In genomic region chr3:126083511-126083912, GRCh38 we compare ENCODE assay signal across 1 cellular context.
TF ChIP-seq lines count a peak whose summit lies in the region.

No MANE protein-coding gene starts in this region.

TF ChIP-seq in HepG2, 621 proteins besides CTCF, POLR2A, EP300 and RAD21 (continued from another document and continues in another):
- TF ChIP-seq, protein P1, sequence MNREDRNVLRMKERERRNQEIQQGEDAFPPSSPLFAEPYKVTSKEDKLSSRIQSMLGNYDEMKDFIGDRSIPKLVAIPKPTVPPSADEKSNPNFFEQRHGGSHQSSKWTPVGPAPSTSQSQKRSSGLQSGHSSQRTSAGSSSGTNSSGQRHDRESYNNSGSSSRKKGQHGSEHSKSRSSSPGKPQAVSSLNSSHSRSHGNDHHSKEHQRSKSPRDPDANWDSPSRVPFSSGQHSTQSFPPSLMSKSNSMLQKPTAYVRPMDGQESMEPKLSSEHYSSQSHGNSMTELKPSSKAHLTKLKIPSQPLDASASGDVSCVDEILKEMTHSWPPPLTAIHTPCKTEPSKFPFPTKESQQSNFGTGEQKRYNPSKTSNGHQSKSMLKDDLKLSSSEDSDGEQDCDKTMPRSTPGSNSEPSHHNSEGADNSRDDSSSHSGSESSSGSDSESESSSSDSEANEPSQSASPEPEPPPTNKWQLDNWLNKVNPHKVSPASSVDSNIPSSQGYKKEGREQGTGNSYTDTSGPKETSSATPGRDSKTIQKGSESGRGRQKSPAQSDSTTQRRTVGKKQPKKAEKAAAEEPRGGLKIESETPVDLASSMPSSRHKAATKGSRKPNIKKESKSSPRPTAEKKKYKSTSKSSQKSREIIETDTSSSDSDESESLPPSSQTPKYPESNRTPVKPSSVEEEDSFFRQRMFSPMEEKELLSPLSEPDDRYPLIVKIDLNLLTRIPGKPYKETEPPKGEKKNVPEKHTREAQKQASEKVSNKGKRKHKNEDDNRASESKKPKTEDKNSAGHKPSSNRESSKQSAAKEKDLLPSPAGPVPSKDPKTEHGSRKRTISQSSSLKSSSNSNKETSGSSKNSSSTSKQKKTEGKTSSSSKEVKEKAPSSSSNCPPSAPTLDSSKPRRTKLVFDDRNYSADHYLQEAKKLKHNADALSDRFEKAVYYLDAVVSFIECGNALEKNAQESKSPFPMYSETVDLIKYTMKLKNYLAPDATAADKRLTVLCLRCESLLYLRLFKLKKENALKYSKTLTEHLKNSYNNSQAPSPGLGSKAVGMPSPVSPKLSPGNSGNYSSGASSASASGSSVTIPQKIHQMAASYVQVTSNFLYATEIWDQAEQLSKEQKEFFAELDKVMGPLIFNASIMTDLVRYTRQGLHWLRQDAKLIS (CRISPR knock-in tag; IDR thresholded peaks at IDR 0.05): no peak
- TF ChIP-seq ZFP36L1 (CRISPR knock-in tag; IDR thresholded peaks at IDR 0.05): no peak
- no peak for TF ChIP-seq ZNF260 (CRISPR knock-in tag; IDR thresholded peaks at IDR 0.05; ENCODE audit: borderline replicate concordance, low read depth)
- TF ChIP-seq NR2F2 (IDR thresholded peaks at IDR 0.05; ENCODE audit: borderline replicate concordance, low read depth): no peak
- TF ChIP-seq HNF4G (IDR thresholded peaks at IDR 0.05; ENCODE audit: borderline replicate concordance, low read depth, low read length): no peak
- TF ChIP-seq HNF4G (CRISPR knock-in tag; IDR thresholded peaks at IDR 0.05; ENCODE audit: borderline replicate concordance, low read depth): no peak
- TF ChIP-seq ARHGAP35 (CRISPR knock-in tag; IDR thresholded peaks at IDR 0.05; ENCODE audit: borderline replicate concordance): no peak
- TF ChIP-seq ZXDC (CRISPR knock-in tag; IDR thresholded peaks at IDR 0.05): no peak
- no peak; the same call in 1 of the 2 replicates for TF ChIP-seq KMT2A (CRISPR knock-in tag; IDR thresholded peaks at IDR 0.05)
- TF ChIP-seq, protein P2, sequence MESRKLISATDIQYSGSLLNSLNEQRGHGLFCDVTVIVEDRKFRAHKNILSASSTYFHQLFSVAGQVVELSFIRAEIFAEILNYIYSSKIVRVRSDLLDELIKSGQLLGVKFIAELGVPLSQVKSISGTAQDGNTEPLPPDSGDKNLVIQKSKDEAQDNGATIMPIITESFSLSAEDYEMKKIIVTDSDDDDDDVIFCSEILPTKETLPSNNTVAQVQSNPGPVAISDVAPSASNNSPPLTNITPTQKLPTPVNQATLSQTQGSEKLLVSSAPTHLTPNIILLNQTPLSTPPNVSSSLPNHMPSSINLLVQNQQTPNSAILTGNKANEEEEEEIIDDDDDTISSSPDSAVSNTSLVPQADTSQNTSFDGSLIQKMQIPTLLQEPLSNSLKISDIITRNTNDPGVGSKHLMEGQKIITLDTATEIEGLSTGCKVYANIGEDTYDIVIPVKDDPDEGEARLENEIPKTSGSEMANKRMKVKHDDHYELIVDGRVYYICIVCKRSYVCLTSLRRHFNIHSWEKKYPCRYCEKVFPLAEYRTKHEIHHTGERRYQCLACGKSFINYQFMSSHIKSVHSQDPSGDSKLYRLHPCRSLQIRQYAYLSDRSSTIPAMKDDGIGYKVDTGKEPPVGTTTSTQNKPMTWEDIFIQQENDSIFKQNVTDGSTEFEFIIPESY (CRISPR knock-in tag; IDR thresholded peaks at IDR 0.05): no peak
- no peak for TF ChIP-seq HNF1A (IDR thresholded peaks at IDR 0.05; ENCODE audit: low read depth)
- TF ChIP-seq HNF1A (CRISPR knock-in tag; IDR thresholded peaks at IDR 0.05; ENCODE audit: borderline replicate concordance): no peak
- TF ChIP-seq DNMT3B (CRISPR knock-in tag; conservative IDR thresholded peaks at IDR 0.05): no peak
- no peak for TF ChIP-seq ASH2L (IDR thresholded peaks at IDR 0.05; ENCODE audit: insufficient read length, low read depth, low read length)
- no peak for TF ChIP-seq SOX13 (IDR thresholded peaks at IDR 0.05)
- TF ChIP-seq SOX13 (CRISPR knock-in tag; conservative IDR thresholded peaks at IDR 0.05 in 1 of 2, IDR thresholded peaks at IDR 0.05 in 1 of 2): no peak
- TF ChIP-seq MAX (IDR thresholded peaks at IDR 0.05): peak; percentile 11; the same call in 1 of the 2 replicates
- TF ChIP-seq NCOA2 (CRISPR knock-in tag; IDR thresholded peaks at IDR 0.05): no peak
- TF ChIP-seq, protein P3, sequence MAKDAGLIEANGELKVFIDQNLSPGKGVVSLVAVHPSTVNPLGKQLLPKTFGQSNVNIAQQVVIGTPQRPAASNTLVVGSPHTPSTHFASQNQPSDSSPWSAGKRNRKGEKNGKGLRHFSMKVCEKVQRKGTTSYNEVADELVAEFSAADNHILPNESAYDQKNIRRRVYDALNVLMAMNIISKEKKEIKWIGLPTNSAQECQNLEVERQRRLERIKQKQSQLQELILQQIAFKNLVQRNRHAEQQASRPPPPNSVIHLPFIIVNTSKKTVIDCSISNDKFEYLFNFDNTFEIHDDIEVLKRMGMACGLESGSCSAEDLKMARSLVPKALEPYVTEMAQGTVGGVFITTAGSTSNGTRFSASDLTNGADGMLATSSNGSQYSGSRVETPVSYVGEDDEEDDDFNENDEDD (CRISPR knock-in tag; IDR thresholded peaks at IDR 0.05; ENCODE audit: borderline replicate concordance): no peak
- TF ChIP-seq ZNF326 (CRISPR knock-in tag; IDR thresholded peaks at IDR 0.05; ENCODE audit: borderline replicate concordance): no peak
- TF ChIP-seq ZFY (CRISPR knock-in tag; IDR thresholded peaks at IDR 0.05): peak; percentile 24; the same call in 1 of the 2 replicates
- no peak for TF ChIP-seq HNF4A (CRISPR knock-in tag; IDR thresholded peaks at IDR 0.05)
- no peak for TF ChIP-seq SP2 (CRISPR knock-in tag; IDR thresholded peaks at IDR 0.05)
- no peak for TF ChIP-seq DDIT3 (CRISPR knock-in tag; IDR thresholded peaks at IDR 0.05)
- TF ChIP-seq SAP130 (CRISPR knock-in tag; IDR thresholded peaks at IDR 0.05; ENCODE audit: low read depth): peak; percentile 15; the same call in 1 of the 2 replicates
- TF ChIP-seq CREM (IDR thresholded peaks at IDR 0.05): no peak
- TF ChIP-seq CREM (CRISPR knock-in tag; IDR thresholded peaks at IDR 0.05): no peak
- no peak for TF ChIP-seq GATA4 (IDR thresholded peaks at IDR 0.05; ENCODE audit: borderline replicate concordance, low read depth)
- TF ChIP-seq CHCHD3 (CRISPR knock-in tag; IDR thresholded peaks at IDR 0.05): no peak
- no peak for TF ChIP-seq HOXA3 (CRISPR knock-in tag; IDR thresholded peaks at IDR 0.05)
- no peak for TF ChIP-seq STAT5B (CRISPR knock-in tag; IDR thresholded peaks at IDR 0.05)
- no peak for TF ChIP-seq NCOA5 (CRISPR knock-in tag; IDR thresholded peaks at IDR 0.05)
- TF ChIP-seq RORA (CRISPR knock-in tag; IDR thresholded peaks at IDR 0.05): no peak
- TF ChIP-seq RNF219 (CRISPR knock-in tag; IDR thresholded peaks at IDR 0.05): no peak
- 0 out of 2 replicates have a peak, but pooled peaks have one; percentile 8 for TF ChIP-seq ZNF441 (CRISPR knock-in tag; IDR thresholded peaks at IDR 0.05; ENCODE audit: borderline replicate concordance)
- no peak for TF ChIP-seq GLI4 (CRISPR knock-in tag; IDR thresholded peaks at IDR 0.05; ENCODE audit: borderline replicate concordance)
- TF ChIP-seq, protein P4, sequence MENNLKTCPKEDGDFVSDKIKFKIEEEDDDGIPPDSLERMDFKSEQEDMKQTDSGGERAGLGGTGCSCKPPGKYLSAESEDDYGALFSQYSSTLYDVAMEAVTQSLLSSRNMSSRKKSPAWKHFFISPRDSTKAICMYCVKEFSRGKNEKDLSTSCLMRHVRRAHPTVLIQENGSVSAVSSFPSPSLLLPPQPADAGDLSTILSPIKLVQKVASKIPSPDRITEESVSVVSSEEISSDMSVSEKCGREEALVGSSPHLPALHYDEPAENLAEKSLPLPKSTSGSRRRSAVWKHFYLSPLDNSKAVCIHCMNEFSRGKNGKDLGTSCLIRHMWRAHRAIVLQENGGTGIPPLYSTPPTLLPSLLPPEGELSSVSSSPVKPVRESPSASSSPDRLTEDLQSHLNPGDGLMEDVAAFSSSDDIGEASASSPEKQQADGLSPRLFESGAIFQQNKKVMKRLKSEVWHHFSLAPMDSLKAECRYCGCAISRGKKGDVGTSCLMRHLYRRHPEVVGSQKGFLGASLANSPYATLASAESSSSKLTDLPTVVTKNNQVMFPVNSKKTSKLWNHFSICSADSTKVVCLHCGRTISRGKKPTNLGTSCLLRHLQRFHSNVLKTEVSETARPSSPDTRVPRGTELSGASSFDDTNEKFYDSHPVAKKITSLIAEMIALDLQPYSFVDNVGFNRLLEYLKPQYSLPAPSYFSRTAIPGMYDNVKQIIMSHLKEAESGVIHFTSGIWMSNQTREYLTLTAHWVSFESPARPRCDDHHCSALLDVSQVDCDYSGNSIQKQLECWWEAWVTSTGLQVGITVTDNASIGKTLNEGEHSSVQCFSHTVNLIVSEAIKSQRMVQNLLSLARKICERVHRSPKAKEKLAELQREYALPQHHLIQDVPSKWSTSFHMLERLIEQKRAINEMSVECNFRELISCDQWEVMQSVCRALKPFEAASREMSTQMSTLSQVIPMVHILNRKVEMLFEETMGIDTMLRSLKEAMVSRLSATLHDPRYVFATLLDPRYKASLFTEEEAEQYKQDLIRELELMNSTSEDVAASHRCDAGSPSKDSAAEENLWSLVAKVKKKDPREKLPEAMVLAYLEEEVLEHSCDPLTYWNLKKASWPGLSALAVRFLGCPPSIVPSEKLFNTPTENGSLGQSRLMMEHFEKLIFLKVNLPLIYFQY (CRISPR knock-in tag; IDR thresholded peaks at IDR 0.05; ENCODE audit: borderline replicate concordance): no peak
